12 cellular contexts compared by ENCODE assay signal in the genomic region with DNA sequence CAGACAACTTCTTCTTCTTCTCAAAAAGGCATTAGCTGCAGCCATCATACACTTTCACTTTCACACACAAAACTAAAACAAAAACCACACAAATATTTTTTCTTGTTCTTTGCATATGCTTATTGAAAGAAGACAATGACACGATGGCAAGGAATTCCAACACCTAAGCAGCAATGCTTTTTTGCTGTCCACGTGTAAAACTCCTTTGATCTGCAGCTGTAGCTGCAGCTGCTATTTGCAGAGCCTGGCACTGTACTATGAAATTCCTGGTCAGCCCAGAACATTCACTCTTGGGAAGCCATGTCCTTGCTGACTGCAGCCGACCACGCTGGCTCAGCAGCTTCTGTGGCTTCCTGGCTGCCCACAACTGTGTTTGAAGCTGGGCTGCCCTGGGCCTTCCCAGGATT.
A peak's percentile ranks its signal among the peaks of the same experiment; 100 is the strongest.
DNase-seq lines count a peak whose midpoint lies in the region; ATAC-seq and TF ChIP-seq lines count a peak whose summit lies in the region.
"Had no signal": no experiment of that assay in that cellular context is flagged by ENCODE, and none has a peak within 500 bp of the region (broad histone marks: within the 10 kb centered on the region; RNA-seq: fewer than 3 reads in every experiment).

No MANE protein-coding gene starts in this region.

- no peak overlapping the region for H4K5ac ChIP-seq in IMR-90 (ENCODE audit: low read depth, low read length)

- H3K27ac ChIP-seq in IMR-90 (ENCODE audit: insufficient read depth, low read length) = no peak overlapping the region
- H3K27ac ChIP-seq: ascending aorta had no signal

- no peak overlapping the region for H3K23ac ChIP-seq in IMR-90 (ENCODE audit: low read depth, low read length)

- no peak overlapping the region for H3K4me3 Mint-ChIP-seq in mesothelial cell of epicardium
- H3K4me3 Mint-ChIP-seq in activated CD8-positive, alpha-beta memory T cell treated with anti-CD3 and anti-CD28 coated beads, Interleukin-2, amount 10 ng/mL, durations not matched to agents 7 days and 5 days = no peak overlapping the region
- H3K4me3 Mint-ChIP-seq: activated CD4-positive, alpha-beta memory T cell treated with anti-CD3 and anti-CD28 coated beads for 36 hours had no signal

- peak overlapping the region; percentile 30 for H3K27ac Mint-ChIP-seq in mesothelial cell of epicardium
- no peak overlapping the region for H3K27ac Mint-ChIP-seq in activated CD8-positive, alpha-beta memory T cell treated with anti-CD3 and anti-CD28 coated beads, Interleukin-2, amount 10 ng/mL, durations not matched to agents 7 days and 5 days
- H3K27ac Mint-ChIP-seq: activated CD4-positive, alpha-beta memory T cell treated with anti-CD3 and anti-CD28 coated beads for 36 hours had no signal

- H3K4me1 Mint-ChIP-seq in mesothelial cell of epicardium = peaks cover 17% of the 10 kb centered on the region
- no peaks in the 10 kb centered on the region for H3K4me1 Mint-ChIP-seq in activated CD8-positive, alpha-beta memory T cell treated with anti-CD3 and anti-CD28 coated beads, Interleukin-2, amount 10 ng/mL, durations not matched to agents 7 days and 5 days

- intact Hi-C loops in IMR-90 (cut with micrococcal nuclease) = no loop called here

- no peak for TF ChIP-seq POLR2A in IMR-90 (IDR thresholded peaks at IDR 0.05; ENCODE audit: low read depth, low read length)

- no peaks in the 10 kb centered on the region for H4K20me1 ChIP-seq in IMR-90 (ENCODE audit: insufficient read depth, low read length)

- H4K8ac ChIP-seq in IMR-90 (ENCODE audit: low read depth in 2 of 2, low read length in 2 of 2) = no peak overlapping the region

- DNase-seq in ELR (ENCODE audit: low read depth) = peak; percentile 26
- peak; percentile 2 for DNase-seq in IMR-90
- DNase-seq in amniotic epithelial cell (ENCODE audit: low read depth) = peak; percentile 55
- no peak for DNase-seq in mesothelial cell of epicardium (ENCODE audit: low spot score in 2 of 2, unreplicated experiment in 2 of 2)
- DNase-seq in NCI-H2029 (lab: John Stamatoyannopoulos, UW) = no peak
- no peak for DNase-seq in activated CD8-positive, alpha-beta memory T cell treated with anti-CD3 and anti-CD28 coated beads, Interleukin-2, amount 10 ng/mL, durations not matched to agents 7 days and 5 days
- no peak for DNase-seq in nucleus accumbens (lab: John Stamatoyannopoulos, UW)
- DNase-seq in stimulated activated CD4-positive, alpha-beta T cell treated with anti-CD3 and anti-CD28 coated beads, Interleukin-4, amount 100 ng/mL, for 4 hours = no peak
- DNase-seq: activated CD4-positive, alpha-beta memory T cell treated with anti-CD3 and anti-CD28 coated beads for 36 hours; PC-3; stimulated activated naive CD4-positive, alpha-beta T cell had no signal

- H3K14ac ChIP-seq in IMR-90 (replicated peaks; ENCODE audit: low read depth, low read length) = no peak overlapping the region

- H2BK120ac ChIP-seq in IMR-90 (ENCODE audit: low read depth, low read length) = no peak overlapping the region

- 0% methylated on average over 1 of the region's 4 CpGs; no CpG with 5 or more reads in 1 of the 2 experiments for WGBS in IMR-90 (ENCODE audit: extremely low coverage in 2 of 2, insufficient read length in 1 of 2), 2 experiments

- H3K4ac ChIP-seq in IMR-90 (ENCODE audit: low read depth, low read length) = no peak overlapping the region

- H3K27me3 Mint-ChIP-seq in mesothelial cell of epicardium (ENCODE audit: low read depth) = no peaks in the 10 kb centered on the region
- no peaks in the 10 kb centered on the region for H3K27me3 Mint-ChIP-seq in activated CD8-positive, alpha-beta memory T cell treated with anti-CD3 and anti-CD28 coated beads, Interleukin-2, amount 10 ng/mL, durations not matched to agents 7 days and 5 days
- H3K27me3 Mint-ChIP-seq: activated CD4-positive, alpha-beta memory T cell treated with anti-CD3 and anti-CD28 coated beads for 36 hours had no signal

- peak overlapping the region; percentile 79 for H2AFZ ChIP-seq in IMR-90 (replicated peaks; ENCODE audit: low read length, poor library complexity)

- CTCF ChIA-PET in IMR-90 (lab: Yijun Ruan, JAX) = interaction anchor here (0.6 kb wide), 3 partner anchors 126 to 1155 kb away, joined by 3 to 4 read pairs (median 4); no protein-coding TSS in a partner anchor
- CTCF ChIA-PET in activated CD8-positive, alpha-beta memory T cell treated with anti-CD3 and anti-CD28 coated beads, Interleukin-2, amount 10 ng/mL, durations not matched to agents 7 days and 5 days (lab: Charles Lee) = no interaction called here

- POLR2A ChIA-PET in IMR-90 (lab: Charles Lee; ENCODE audit: unreplicated experiment) = no interaction called here

- TF ChIP-seq CTCF in IMR-90 (conservative IDR thresholded peaks at IDR 0.05; ENCODE audit: low read depth, low read length) (no peak), mesothelial cell of epicardium (IDR thresholded peaks at IDR 0.05; ENCODE audit: unreplicated experiment) (no peak)

- H3K27me3 ChIP-seq in IMR-90 (ENCODE audit: control insufficient read depth, insufficient read depth, low read length) = no peaks in the 10 kb centered on the region
- H3K27me3 ChIP-seq: ascending aorta had no signal

- ATAC-seq in IMR-90 (ENCODE audit: low read depth) = peak; percentile 61
- ATAC-seq in activated CD8-positive, alpha-beta memory T cell treated with anti-CD3 and anti-CD28 coated beads, Interleukin-2, amount 10 ng/mL, durations not matched to agents 7 days and 5 days = no peak
- ATAC-seq: PC-3 had no signal

- no peak overlapping the region for H3K56ac ChIP-seq in IMR-90 (ENCODE audit: extremely low read depth, insufficient read depth, low read length)

- H3K18ac ChIP-seq in IMR-90 (ENCODE audit: low read depth, low read length) = no peak overlapping the region

- no peak overlapping the region for H2AK5ac ChIP-seq in IMR-90 (ENCODE audit: low read depth, low read length)

- H3K9ac ChIP-seq in IMR-90 (ENCODE audit: low read depth, low read length) = no peak overlapping the region; the same call in 1 of the 2 replicates

- no peak overlapping the region for H2BK15ac ChIP-seq in IMR-90 (ENCODE audit: low read depth, low read length)

- H2BK20ac ChIP-seq in IMR-90 (ENCODE audit: low read depth, low read length) = no peak overlapping the region

- H2BK5ac ChIP-seq in IMR-90 (ENCODE audit: low read depth, low read length, poor library complexity, severe bottlenecking) = no peak overlapping the region

- dilution Hi-C loops in IMR-90 (cut with HindIII; ENCODE audit: low sequenced_read_pairs, unreplicated experiment) = no loop called here

- BruUV-seq in IMR-90 (replicated peaks; lab: Mats Ljungman, UMichigan) = no TSS peak

- no peak overlapping the region for H4K91ac ChIP-seq in IMR-90 (ENCODE audit: insufficient read depth, low read depth, low read length)

- H3K4me3 ChIP-seq in IMR-90 (ENCODE audit: insufficient read depth, low read depth, low read length) = no peak overlapping the region
- H3K4me3 ChIP-seq: ascending aorta had no signal

- no peaks in the 10 kb centered on the region for H3K4me1 ChIP-seq in IMR-90 (ENCODE audit: control insufficient read depth, insufficient read depth, low read length)
- H3K4me1 ChIP-seq: ascending aorta had no signal

- no peaks in the 10 kb centered on the region for H3K79me1 ChIP-seq in IMR-90 (ENCODE audit: low read depth in 1 of 2, low read length in 2 of 2)

- H3K9me1 ChIP-seq in IMR-90 (ENCODE audit: insufficient read depth, low read length) = no peaks in the 10 kb centered on the region

- H2AK9ac ChIP-seq in IMR-90 (replicated peaks; ENCODE audit: low read depth, low read length, poor library complexity) = no peak overlapping the region

- TF ChIP-seq RAD21 in IMR-90 (IDR thresholded peaks at IDR 0.05; ENCODE audit: low read length) = no peak

- no peaks in the 10 kb centered on the region for H3K36me3 Mint-ChIP-seq in mesothelial cell of epicardium
- H3K36me3 Mint-ChIP-seq in activated CD8-positive, alpha-beta memory T cell treated with anti-CD3 and anti-CD28 coated beads, Interleukin-2, amount 10 ng/mL, durations not matched to agents 7 days and 5 days = no peaks in the 10 kb centered on the region
- H3K36me3 Mint-ChIP-seq: activated CD4-positive, alpha-beta memory T cell treated with anti-CD3 and anti-CD28 coated beads for 36 hours had no signal

- no peaks in the 10 kb centered on the region for H3K9me3 ChIP-seq in IMR-90 (ENCODE audit: control insufficient read depth, insufficient read depth, low read length)
- H3K9me3 ChIP-seq: ascending aorta had no signal

- H3K4me2 ChIP-seq in IMR-90 (ENCODE audit: low read depth, low read length) = peak overlapping the region; percentile 68; the same call in 1 of the 2 replicates

- H3K9me3 Mint-ChIP-seq in mesothelial cell of epicardium = no peaks in the 10 kb centered on the region
- H3K9me3 Mint-ChIP-seq in activated CD8-positive, alpha-beta memory T cell treated with anti-CD3 and anti-CD28 coated beads, Interleukin-2, amount 10 ng/mL, durations not matched to agents 7 days and 5 days (ENCODE audit: low read depth) = peaks cover 2% of the 10 kb centered on the region

- H3K36me3 ChIP-seq in IMR-90 (ENCODE audit: control insufficient read depth, insufficient read depth, low read length) = no peaks in the 10 kb centered on the region
- H3K36me3 ChIP-seq: ascending aorta had no signal

- in situ Hi-C loops in IMR-90 (cut with MboI; ENCODE audit: low sequenced_read_pairs) = no loop called here

TF ChIP-seq in IMR-90, 13 proteins besides CTCF, POLR2A, EP300 and RAD21 (continues in another document):
- TF ChIP-seq RCOR1 (IDR thresholded peaks at IDR 0.05; ENCODE audit: insufficient replicate concordance, low read length) = no peak
- no peak for TF ChIP-seq MAFK (IDR thresholded peaks at IDR 0.05; ENCODE audit: low read depth, low read length)
- TF ChIP-seq CEBPB (IDR thresholded peaks at IDR 0.05; ENCODE audit: low read depth, low read length) = no peak
- no peak for TF ChIP-seq MXI1 (IDR thresholded peaks at IDR 0.05; ENCODE audit: borderline replicate concordance, low read depth, low read length)
- no peak for TF ChIP-seq CHD1 (IDR thresholded peaks at IDR 0.05; ENCODE audit: low read depth, low read length)
- TF ChIP-seq FOS (IDR thresholded peaks at IDR 0.05; ENCODE audit: low read depth, low read length) = no peak
- TF ChIP-seq NFE2L2 (IDR thresholded peaks at IDR 0.05; ENCODE audit: low read depth, low read length) = no peak
- TF ChIP-seq BHLHE40 (IDR thresholded peaks at IDR 0.05; ENCODE audit: low read depth, low read length) = no peak
- TF ChIP-seq RFX5 (IDR thresholded peaks at IDR 0.05; ENCODE audit: low read depth, low read length) = no peak
- TF ChIP-seq MAZ (IDR thresholded peaks at IDR 0.05; ENCODE audit: borderline replicate concordance, low read depth, low read length) = no peak
- TF ChIP-seq, protein P1, sequence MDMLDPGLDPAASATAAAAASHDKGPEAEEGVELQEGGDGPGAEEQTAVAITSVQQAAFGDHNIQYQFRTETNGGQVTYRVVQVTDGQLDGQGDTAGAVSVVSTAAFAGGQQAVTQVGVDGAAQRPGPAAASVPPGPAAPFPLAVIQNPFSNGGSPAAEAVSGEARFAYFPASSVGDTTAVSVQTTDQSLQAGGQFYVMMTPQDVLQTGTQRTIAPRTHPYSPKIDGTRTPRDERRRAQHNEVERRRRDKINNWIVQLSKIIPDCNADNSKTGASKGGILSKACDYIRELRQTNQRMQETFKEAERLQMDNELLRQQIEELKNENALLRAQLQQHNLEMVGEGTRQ (IDR thresholded peaks at IDR 0.05; ENCODE audit: low read depth, low read length) = no peak
- no peak for TF ChIP-seq SMC3 (IDR thresholded peaks at IDR 0.05; ENCODE audit: low read depth, low read length)

Comparison
In these comparisons a context has a peak if more than half of its experiments do, and no peak if none do; other contexts are left out.
1. DNase-seq: peak in ELR (single experiment), IMR-90 (single experiment) and amniotic epithelial cell (single experiment); none in mesothelial cell of epicardium (0 of 2), NCI-H2029 (single experiment), activated CD8-positive, alpha-beta memory T cell treated with anti-CD3 and anti-CD28 coated beads, Interleukin-2, amount 10 ng/mL, durations not matched to agents 7 days and 5 days (single experiment), nucleus accumbens (0 of 56) and stimulated activated CD4-positive, alpha-beta T cell treated with anti-CD3 and anti-CD28 coated beads, Interleukin-4, amount 100 ng/mL, for 4 hours (0 of 2).